Comparison of ENCODE assay signal across 1 cellular context in genomic region chr10:33334170-33334838, GRCh38.
A peak's percentile ranks its signal among the peaks of the same experiment; 100 is the strongest.
TF ChIP-seq lines count a peak whose summit lies in the region.

Gene NRP1, minus strand, starts transcription at chr10:33334667. Its CDS starts 285 bp downstream, at chr10:33334382.

TF ChIP-seq in HepG2, 621 proteins besides CTCF, POLR2A, EP300 and RAD21 (continued from another document):
- 0 out of 2 replicates have a peak, but pooled peaks have one; percentile 21 for TF ChIP-seq TFAP4 (IDR thresholded peaks at IDR 0.05; ENCODE audit: borderline replicate concordance, low read depth)
- TF ChIP-seq ZNF512B (CRISPR knock-in tag; IDR thresholded peaks at IDR 0.05; ENCODE audit: borderline replicate concordance), result peak; percentile 89
- TF ChIP-seq, protein P1, sequence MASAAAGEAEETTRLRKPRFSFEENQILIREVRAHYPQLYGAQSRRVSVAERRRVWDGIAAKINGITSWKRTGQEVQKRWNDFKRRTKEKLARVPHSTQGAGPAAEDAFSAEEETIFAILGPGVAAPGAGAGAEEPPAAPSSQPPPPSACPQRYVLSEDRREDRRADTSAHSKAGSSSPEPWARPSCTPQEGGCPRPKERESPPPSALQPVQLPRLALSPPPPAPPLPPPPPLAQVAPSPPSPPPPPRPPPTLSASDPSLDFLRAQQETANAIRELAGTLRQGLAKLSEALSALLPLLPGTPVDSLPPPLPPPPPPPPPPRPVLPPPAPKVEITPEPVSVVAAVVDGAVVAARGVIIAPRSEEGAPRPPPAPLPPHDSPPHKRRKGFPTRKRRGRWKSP (CRISPR knock-in tag; IDR thresholded peaks at IDR 0.05), result peak; percentile 29; the same call in 1 of the 2 replicates
- no peak for TF ChIP-seq STAG1 (CRISPR knock-in tag; IDR thresholded peaks at IDR 0.05)
- TF ChIP-seq FOXK2 (IDR thresholded peaks at IDR 0.05), result no peak
- no peak for TF ChIP-seq HDAC2 (CRISPR knock-in tag; IDR thresholded peaks at IDR 0.05)
- 0 out of 2 replicates have a peak, but pooled peaks have one; percentile 33 for TF ChIP-seq POGK (CRISPR knock-in tag; conservative IDR thresholded peaks at IDR 0.05)
- no peak for TF ChIP-seq ZNF138 (CRISPR knock-in tag; IDR thresholded peaks at IDR 0.05; ENCODE audit: low read depth)
- TF ChIP-seq ZMYM3 (CRISPR knock-in tag; IDR thresholded peaks at IDR 0.05), result no peak
- 0 out of 2 replicates have a peak, but pooled peaks have one; percentile 22 for TF ChIP-seq ZNF274 (CRISPR knock-in tag; IDR thresholded peaks at IDR 0.05)
- TF ChIP-seq, protein P2, sequence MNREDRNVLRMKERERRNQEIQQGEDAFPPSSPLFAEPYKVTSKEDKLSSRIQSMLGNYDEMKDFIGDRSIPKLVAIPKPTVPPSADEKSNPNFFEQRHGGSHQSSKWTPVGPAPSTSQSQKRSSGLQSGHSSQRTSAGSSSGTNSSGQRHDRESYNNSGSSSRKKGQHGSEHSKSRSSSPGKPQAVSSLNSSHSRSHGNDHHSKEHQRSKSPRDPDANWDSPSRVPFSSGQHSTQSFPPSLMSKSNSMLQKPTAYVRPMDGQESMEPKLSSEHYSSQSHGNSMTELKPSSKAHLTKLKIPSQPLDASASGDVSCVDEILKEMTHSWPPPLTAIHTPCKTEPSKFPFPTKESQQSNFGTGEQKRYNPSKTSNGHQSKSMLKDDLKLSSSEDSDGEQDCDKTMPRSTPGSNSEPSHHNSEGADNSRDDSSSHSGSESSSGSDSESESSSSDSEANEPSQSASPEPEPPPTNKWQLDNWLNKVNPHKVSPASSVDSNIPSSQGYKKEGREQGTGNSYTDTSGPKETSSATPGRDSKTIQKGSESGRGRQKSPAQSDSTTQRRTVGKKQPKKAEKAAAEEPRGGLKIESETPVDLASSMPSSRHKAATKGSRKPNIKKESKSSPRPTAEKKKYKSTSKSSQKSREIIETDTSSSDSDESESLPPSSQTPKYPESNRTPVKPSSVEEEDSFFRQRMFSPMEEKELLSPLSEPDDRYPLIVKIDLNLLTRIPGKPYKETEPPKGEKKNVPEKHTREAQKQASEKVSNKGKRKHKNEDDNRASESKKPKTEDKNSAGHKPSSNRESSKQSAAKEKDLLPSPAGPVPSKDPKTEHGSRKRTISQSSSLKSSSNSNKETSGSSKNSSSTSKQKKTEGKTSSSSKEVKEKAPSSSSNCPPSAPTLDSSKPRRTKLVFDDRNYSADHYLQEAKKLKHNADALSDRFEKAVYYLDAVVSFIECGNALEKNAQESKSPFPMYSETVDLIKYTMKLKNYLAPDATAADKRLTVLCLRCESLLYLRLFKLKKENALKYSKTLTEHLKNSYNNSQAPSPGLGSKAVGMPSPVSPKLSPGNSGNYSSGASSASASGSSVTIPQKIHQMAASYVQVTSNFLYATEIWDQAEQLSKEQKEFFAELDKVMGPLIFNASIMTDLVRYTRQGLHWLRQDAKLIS (CRISPR knock-in tag; IDR thresholded peaks at IDR 0.05), result peak; percentile 4; the same call in 1 of the 2 replicates
- TF ChIP-seq HNRNPLL (IDR thresholded peaks at IDR 0.05; ENCODE audit: low read depth, low read length, poor library complexity, severe bottlenecking), result peak; percentile 23
- TF ChIP-seq ZNF800 (CRISPR knock-in tag; IDR thresholded peaks at IDR 0.05), result peak; percentile 46; the same call in 1 of the 2 replicates
- TF ChIP-seq POLR2G (IDR thresholded peaks at IDR 0.05; ENCODE audit: low read depth, low read length), result no peak
- TF ChIP-seq GABPB1 (CRISPR knock-in tag; IDR thresholded peaks at IDR 0.05), result peak; percentile 22; the same call in 1 of the 2 replicates
- TF ChIP-seq, protein P3, sequence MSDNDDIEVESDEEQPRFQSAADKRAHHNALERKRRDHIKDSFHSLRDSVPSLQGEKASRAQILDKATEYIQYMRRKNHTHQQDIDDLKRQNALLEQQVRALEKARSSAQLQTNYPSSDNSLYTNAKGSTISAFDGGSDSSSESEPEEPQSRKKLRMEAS (IDR thresholded peaks at IDR 0.05), result peak; percentile 47
- TF ChIP-seq DPF2 (CRISPR knock-in tag; IDR thresholded peaks at IDR 0.05; ENCODE audit: borderline replicate concordance, low read depth), result no peak
- no peak for TF ChIP-seq ZNF891 (CRISPR knock-in tag; IDR thresholded peaks at IDR 0.05)
- TF ChIP-seq ZNF18 (CRISPR knock-in tag; IDR thresholded peaks at IDR 0.05; ENCODE audit: insufficient replicate concordance), result no peak
- no peak for TF ChIP-seq NR2F2 (IDR thresholded peaks at IDR 0.05; ENCODE audit: borderline replicate concordance, low read depth)
- 0 out of 2 replicates have a peak, but pooled peaks have one; percentile 42 for TF ChIP-seq ZNF563 (CRISPR knock-in tag; IDR thresholded peaks at IDR 0.05)
- TF ChIP-seq SALL1 (CRISPR knock-in tag; IDR thresholded peaks at IDR 0.05), result peak; percentile 41; the same call in 1 of the 2 replicates
- TF ChIP-seq ZBTB33 (CRISPR knock-in tag; IDR thresholded peaks at IDR 0.05), result peak; percentile 17; the same call in 1 of the 2 replicates
- peak; percentile 31; the same call in 1 of the 2 replicates for TF ChIP-seq PHF8 (CRISPR knock-in tag; IDR thresholded peaks at IDR 0.05)
- peak; percentile 30; the same call in 1 of the 2 replicates for TF ChIP-seq UBTF (CRISPR knock-in tag; IDR thresholded peaks at IDR 0.05)
- peak; percentile 53 for TF ChIP-seq RBFOX2 (IDR thresholded peaks at IDR 0.05; ENCODE audit: low read depth, low read length)
- peak; percentile 41; the same call in 1 of the 2 replicates for TF ChIP-seq ZBTB7B (CRISPR knock-in tag; IDR thresholded peaks at IDR 0.05)
